9 cellular contexts compared by ENCODE assay signal in genomic region chr17:47820023-47820789, GRCh38. TPM values are rescaled to one million over a fixed set of nuclear protein-coding genes. Genes with fewer than 3 reads are reported as not detected.
DNase-seq lines count a peak whose midpoint lies in the region; ATAC-seq and TF ChIP-seq lines count a peak whose summit lies in the region.
"Had no signal": no experiment of that assay in that cellular context is flagged by ENCODE, and none has a peak within 500 bp of the region (broad histone marks: within the 10 kb centered on the region; RNA-seq: fewer than 3 reads in every experiment).

No MANE protein-coding gene starts in this region.

- H3K4me1 ChIP-seq in smooth muscle cell (ENCODE audit: low read depth) = peaks cover 11% of the 10 kb centered on the region

- H4K20me1 ChIP-seq in SU-DHL-6 (ENCODE audit: low read depth, low read length) (no peaks in the 10 kb centered on the region), smooth muscle cell (ENCODE audit: low read depth) (no peaks in the 10 kb centered on the region)

- POLR2A ChIA-PET in activated CD4-positive, alpha-beta T cell treated with anti-CD3 and anti-CD28 coated beads, Interleukin-2, amount 10 ng/mL, durations not matched to agents 7 days and 5 days (lab: Charles Lee) = no interaction called here

- H3F3A ChIP-seq in SU-DHL-6 (ENCODE audit: insufficient read depth) (no peaks in the 10 kb centered on the region), smooth muscle cell (ENCODE audit: low read depth) (no peaks in the 10 kb centered on the region)

- no peak for DNase-seq in activated CD4-positive, alpha-beta T cell treated with anti-CD3 and anti-CD28 coated beads, Interleukin-2, amount 10 ng/mL, durations not matched to agents 7 days and 5 days
- no peak for DNase-seq in activated CD4-positive, alpha-beta T cell treated with anti-CD3 and anti-CD28 coated beads, Interleukin-2, amount 50 U/mL, for 48 hours
- no peak for DNase-seq in left ventricle myocardium superior
- DNase-seq in smooth muscle cell (lab: John Stamatoyannopoulos, UW; ENCODE audit: unreplicated experiment) = no peak
- no peak for DNase-seq in anterior cingulate cortex (lab: John Stamatoyannopoulos, UW)
- DNase-seq in cortex of kidney (lab: John Stamatoyannopoulos, UW) = no peak

- no peaks in the 10 kb centered on the region for H3K27me3 Mint-ChIP-seq in activated CD4-positive, alpha-beta T cell treated with anti-CD3 and anti-CD28 coated beads, Interleukin-2, amount 10 ng/mL, durations not matched to agents 7 days and 5 days

- ATAC-seq in left ventricle myocardium superior (peak; percentile 6), HG03039 (IDR thresholded peaks at IDR 0.05; ENCODE audit: unreplicated experiment) (no peak)

- H3K27me3 ChIP-seq in SU-DHL-6 (ENCODE audit: low read length) = no peaks in the 10 kb centered on the region
- no peaks in the 10 kb centered on the region for H3K27me3 ChIP-seq in smooth muscle cell (ENCODE audit: low read depth)
- H3K27me3 ChIP-seq: pancreas had no signal

- H3K9ac ChIP-seq in SU-DHL-6 (ENCODE audit: low read length) (peak overlapping the region; percentile 80), smooth muscle cell (ENCODE audit: low read depth) (peak overlapping the region; percentile 75)

- intact Hi-C loops in left ventricle myocardium superior (cut with micrococcal nuclease) = no loop called here

- 85% methylated on average over 12 of the region's 12 CpGs for WGBS in smooth muscle cell (ENCODE audit: low lambda C conversion rate)

- H3K27ac ChIP-seq in SU-DHL-6 (ENCODE audit: low read depth, low read length) = no peak overlapping the region
- H3K27ac ChIP-seq in smooth muscle cell (ENCODE audit: low read depth) = no peak overlapping the region

- H3K36me3 ChIP-seq in SU-DHL-6 (ENCODE audit: low read length) (no peaks in the 10 kb centered on the region), smooth muscle cell (ENCODE audit: low read depth) (no peaks in the 10 kb centered on the region)

- peaks cover 15% of the 10 kb centered on the region for H3K36me3 Mint-ChIP-seq in activated CD4-positive, alpha-beta T cell treated with anti-CD3 and anti-CD28 coated beads, Interleukin-2, amount 10 ng/mL, durations not matched to agents 7 days and 5 days (ENCODE audit: low read depth)

- H3K9me3 ChIP-seq in SU-DHL-6 (ENCODE audit: insufficient read depth, low read length) = no peaks in the 10 kb centered on the region
- no peaks in the 10 kb centered on the region for H3K9me3 ChIP-seq in smooth muscle cell (replicated peaks; ENCODE audit: low read depth)
- H3K9me3 ChIP-seq: pancreas had no signal

- H3K9me2 ChIP-seq in SU-DHL-6 (replicated peaks; ENCODE audit: insufficient read depth, low read length) = no peaks in the 10 kb centered on the region

- H3K9me3 Mint-ChIP-seq in activated CD4-positive, alpha-beta T cell treated with anti-CD3 and anti-CD28 coated beads, Interleukin-2, amount 10 ng/mL, durations not matched to agents 7 days and 5 days = no peaks in the 10 kb centered on the region

- H3K4me1 Mint-ChIP-seq in activated CD4-positive, alpha-beta T cell treated with anti-CD3 and anti-CD28 coated beads, Interleukin-2, amount 10 ng/mL, durations not matched to agents 7 days and 5 days = peaks cover 28% of the 10 kb centered on the region

- H3K79me2 ChIP-seq in SU-DHL-6 (ENCODE audit: insufficient read depth, low read length) (peaks cover 12% of the 10 kb centered on the region; the same call in 1 of the 2 replicates), smooth muscle cell (ENCODE audit: low read depth) (no peaks in the 10 kb centered on the region)

- H3K4me2 ChIP-seq in SU-DHL-6 (ENCODE audit: low read depth, low read length, poor library complexity, severe bottlenecking) (peak overlapping the region; percentile 87), smooth muscle cell (peak overlapping the region; percentile 95)

- peak overlapping the region; percentile 25 for H3K27ac Mint-ChIP-seq in activated CD4-positive, alpha-beta T cell treated with anti-CD3 and anti-CD28 coated beads, Interleukin-2, amount 10 ng/mL, durations not matched to agents 7 days and 5 days

- peak overlapping the region; percentile 98 for H3K4me3 Mint-ChIP-seq in activated CD4-positive, alpha-beta T cell treated with anti-CD3 and anti-CD28 coated beads, Interleukin-2, amount 10 ng/mL, durations not matched to agents 7 days and 5 days

- no peak for TF ChIP-seq CTCF in SU-DHL-6 (IDR thresholded peaks at IDR 0.05; ENCODE audit: insufficient read depth, low read length, poor library complexity, severe bottlenecking)
- no peak for TF ChIP-seq CTCF in smooth muscle cell (IDR thresholded peaks at IDR 0.05; ENCODE audit: borderline replicate concordance, insufficient read depth, poor library complexity, severe bottlenecking)

- CTCF ChIA-PET in activated CD4-positive, alpha-beta T cell treated with anti-CD3 and anti-CD28 coated beads, Interleukin-2, amount 10 ng/mL, durations not matched to agents 7 days and 5 days (lab: Charles Lee) = interaction anchor here (1.2 to 1.4 kb wide), 2 partner anchors 11 to 16 kb away, joined by 3 to 5 read pairs; partner anchors contain the start of genes LRRC46 and MRPL10

- H3K4me3 ChIP-seq in SU-DHL-6 (ENCODE audit: insufficient read depth, low read length, poor library complexity, severe bottlenecking) = peak overlapping the region; percentile 78
- no peak overlapping the region for H3K4me3 ChIP-seq in smooth muscle cell

- H2AFZ ChIP-seq in SU-DHL-6 (ENCODE audit: low read depth, low read length, severe bottlenecking) = no peak overlapping the region
- no peak overlapping the region for H2AFZ ChIP-seq in smooth muscle cell (ENCODE audit: low read depth)

RNA-seq across cellular contexts. Expression of gene OSBPL7, which starts 1.4 kb away (rescaled TPM):
- total RNA-seq in activated CD4-positive, alpha-beta T cell treated with anti-CD3 and anti-CD28 coated beads, Interleukin-2, amount 10 ng/mL, durations not matched to agents 7 days and 5 days = 10 to 100 TPM; 40.8 to 43.8 TPM
- total RNA-seq in left ventricle myocardium superior = 4.0 TPM
- 3.7 and 9.2 TPM in 2 replicates for total RNA-seq in smooth muscle cell
- polyA plus RNA-seq in smooth muscle cell = 6.3 and 8.4 TPM in 2 replicates

RNA-seq across cellular contexts. Expression of gene MRPL10, which starts 11.1 kb away (rescaled TPM):
- total RNA-seq in activated CD4-positive, alpha-beta T cell treated with anti-CD3 and anti-CD28 coated beads, Interleukin-2, amount 10 ng/mL, durations not matched to agents 7 days and 5 days = 10 to 100 TPM; 46.9 to 51.9 TPM
- 53.5 TPM for total RNA-seq in left ventricle myocardium superior
- 24.0 and 30.4 TPM in 2 replicates for total RNA-seq in smooth muscle cell
- polyA plus RNA-seq in smooth muscle cell = 36.6 and 40.4 TPM in 2 replicates

RNA-seq across cellular contexts. Expression of gene LRRC46, which starts 11.3 kb away (rescaled TPM):
- 1 to 10 TPM in 1 of 2 experiments, under 1 TPM in 1; 0.79 to 1.4 TPM for total RNA-seq in activated CD4-positive, alpha-beta T cell treated with anti-CD3 and anti-CD28 coated beads, Interleukin-2, amount 10 ng/mL, durations not matched to agents 7 days and 5 days
- total RNA-seq in left ventricle myocardium superior = not detected
- total RNA-seq in smooth muscle cell = not detected in 2 replicates
- 0.26 and 1.2 TPM in 2 replicates for polyA plus RNA-seq in smooth muscle cell

RNA-seq across cellular contexts. Expression of gene SCRN2, which starts 20.9 kb away (rescaled TPM):
- total RNA-seq in activated CD4-positive, alpha-beta T cell treated with anti-CD3 and anti-CD28 coated beads, Interleukin-2, amount 10 ng/mL, durations not matched to agents 7 days and 5 days = 10 to 100 TPM; 26.8 to 33.2 TPM
- total RNA-seq in left ventricle myocardium superior (33.8 TPM), smooth muscle cell (16.0 and 18.6 TPM in 2 replicates)
- polyA plus RNA-seq in smooth muscle cell = 45.0 and 49.4 TPM in 2 replicates

RNA-seq across cellular contexts. Expression of gene SP6, which starts 30.8 kb away (rescaled TPM):
- not detected for total RNA-seq in activated CD4-positive, alpha-beta T cell treated with anti-CD3 and anti-CD28 coated beads, Interleukin-2, amount 10 ng/mL, durations not matched to agents 7 days and 5 days
- total RNA-seq in left ventricle myocardium superior = 0.15 TPM
- 9.3 and 9.8 TPM in 2 replicates for total RNA-seq in smooth muscle cell
- 10.7 and 13.1 TPM in 2 replicates for polyA plus RNA-seq in smooth muscle cell
